In genomic region chr19:55178781-55179569, GRCh38 we compare ENCODE assay signal across 9 cellular contexts. TPM values are rescaled to one million over a fixed set of nuclear protein-coding genes. Genes with fewer than 3 reads are reported as not detected.
DNase-seq lines count a peak whose midpoint lies in the region; ATAC-seq, FAIRE-seq and TF ChIP-seq lines count a peak whose summit lies in the region.
"Had no signal": no experiment of that assay in that cellular context is flagged by ENCODE, and none has a peak within 500 bp of the region (broad histone marks: within the 10 kb centered on the region; RNA-seq: fewer than 3 reads in every experiment).

No MANE protein-coding gene starts in this region.

- peak; percentile 97 for DNase-seq in DMS53 (lab: John Stamatoyannopoulos, UW)
- DNase-seq in H54 (ENCODE audit: insufficient read length, low spot score), result peak; percentile 90
- DNase-seq in NB4 (ENCODE audit: low read depth), result peak; percentile 52
- DNase-seq in SKM-1 (lab: John Stamatoyannopoulos, UW; ENCODE audit: unreplicated experiment), result peak; percentile 1
- DNase-seq in heart left ventricle, result peak; percentile 50 to 77 (median 63)
- peak; percentile 34 to 52 for DNase-seq in uterus

- H3K9me3 Mint-ChIP-seq in activated naive CD8-positive, alpha-beta T cell (ENCODE audit: low read depth), result no peaks in the 10 kb centered on the region

- no peak for FAIRE-seq in H54 (lab: Jason Lieb, UNC)
- FAIRE-seq: colon had no signal

- peaks cover 35 to 99% (median 74%) of the 10 kb centered on the region in 9 donors for H3K27me3 ChIP-seq in heart left ventricle
- peaks cover 49% of the 10 kb centered on the region for H3K27me3 ChIP-seq in rectal smooth muscle tissue (ENCODE audit: control insufficient read depth, insufficient read depth, low read length)
- H3K27me3 ChIP-seq in uterus, result peaks cover 35 to 56% of the 10 kb centered on the region in 2 donors

- H3K9ac ChIP-seq in rectal smooth muscle tissue (ENCODE audit: low read length), result no peak overlapping the region

- H3K4me1 Mint-ChIP-seq in activated naive CD8-positive, alpha-beta T cell (ENCODE audit: low read depth), result peaks cover 26% of the 10 kb centered on the region

- peak; percentile 25 to 77 (median 69) for ATAC-seq in heart left ventricle

- H3K27ac ChIP-seq in heart left ventricle (no peak overlapping the region), rectal smooth muscle tissue (ENCODE audit: low read depth, low read length) (no peak overlapping the region), uterus (no peak overlapping the region)

- TF ChIP-seq CTCF in NB4 (IDR thresholded peaks at IDR 0.05; ENCODE audit: low read depth, low read length) (no peak), heart left ventricle (IDR thresholded peaks at IDR 0.05) (no peak), uterus (IDR thresholded peaks at IDR 0.05) (no peak)

- H3K9me3 ChIP-seq in heart left ventricle (no peaks in the 10 kb centered on the region), uterus (no peaks in the 10 kb centered on the region)

- WGBS in heart left ventricle, 4 donors, result 4 to 6% (median 5%) methylated on average over 34 to 58 of the region's 58 CpGs

- H3K4me1 ChIP-seq in heart left ventricle (peaks cover 0 to 23% (median 13%) of the 10 kb centered on the region in 12 donors), rectal smooth muscle tissue (ENCODE audit: control insufficient read depth, insufficient read depth, low read length) (no peaks in the 10 kb centered on the region), uterus (peaks cover 0 to 5% of the 10 kb centered on the region in 2 donors)

- H3K27ac Mint-ChIP-seq in activated naive CD8-positive, alpha-beta T cell, result no peak overlapping the region

- no peaks in the 10 kb centered on the region for H3K36me3 Mint-ChIP-seq in activated naive CD8-positive, alpha-beta T cell

- intact Hi-C loops in heart left ventricle (cut with DNase I), result no loop called here
- intact Hi-C loops in uterus (cut with DNase I; ENCODE audit: low total_unique reads), result no loop called here

- no peak for TF ChIP-seq POLR2A in H54 (IDR thresholded peaks at IDR 0.05; ENCODE audit: low read depth, low read length)
- TF ChIP-seq POLR2A in NB4 (IDR thresholded peaks at IDR 0.05; ENCODE audit: extremely low read depth, insufficient read length), result no peak
- no peak for TF ChIP-seq POLR2A in heart left ventricle (IDR thresholded peaks at IDR 0.05)
- TF ChIP-seq POLR2A in uterus (IDR thresholded peaks at IDR 0.05), result no peak

- no peaks in the 10 kb centered on the region for H3K36me3 ChIP-seq in heart left ventricle
- no peaks in the 10 kb centered on the region for H3K36me3 ChIP-seq in rectal smooth muscle tissue (ENCODE audit: control insufficient read depth, insufficient read depth, low read length)
- H3K36me3 ChIP-seq in uterus, result no peaks in the 10 kb centered on the region

- no peak overlapping the region for H3K4me3 ChIP-seq in NB4 (ENCODE audit: low read depth, low read length)
- H3K4me3 ChIP-seq in heart left ventricle, result peak overlapping the region in 10 of 12 donors; percentile 1 to 53 (median 38)
- peak overlapping the region; percentile 62 for H3K4me3 ChIP-seq in rectal smooth muscle tissue (ENCODE audit: low read length)
- H3K4me3 ChIP-seq in uterus, result no peak overlapping the region

- peaks cover 37% of the 10 kb centered on the region for H3K27me3 Mint-ChIP-seq in activated naive CD8-positive, alpha-beta T cell

- peak overlapping the region; percentile 79 for H3K4me3 Mint-ChIP-seq in activated naive CD8-positive, alpha-beta T cell

RNA-seq across cellular contexts. Expression of gene SYT5, which starts 1.1 kb away (rescaled TPM):
- under 1 TPM in 1 of 9 donors, not detected in 8; 0.15 TPM for total RNA-seq in heart left ventricle
- polyA plus RNA-seq in heart left ventricle, result not detected
- under 1 TPM in 1 of 4 donors, not detected in 3; 0.35 TPM for total RNA-seq in uterus

RNA-seq across cellular contexts. Expression of gene DNAAF3, which starts 12.6 kb away (rescaled TPM):
- total RNA-seq in heart left ventricle (1 to 10 TPM in 7 of 9 donors, under 1 TPM in 2; 0.56 to 5.7 (median 2.1) TPM), uterus (1 to 10 TPM in 3 of 4 donors, not detected in 1; 3.1 to 4.4 (median 3.9) TPM)
- 1 to 10 TPM; 1.8 to 4.4 TPM for polyA plus RNA-seq in heart left ventricle

RNA-seq across cellular contexts. Expression of gene TNNI3, which starts 21.4 kb away (rescaled TPM):
- over 10,000 TPM in 3 of 9 donors, 1,000 to 10,000 TPM in 6; 1,912 to 14,347 (median 9,662) TPM for total RNA-seq in heart left ventricle
- polyA plus RNA-seq in heart left ventricle, result over 10,000 TPM in 1 of 2 donors, 1,000 to 10,000 TPM in 1; 3,704 to 34,502 TPM
- 1 to 10 TPM in 1 of 4 donors, under 1 TPM in 1, not detected in 2; 0.55 to 3.3 TPM for total RNA-seq in uterus

RNA-seq across cellular contexts. Expression of gene TNNT1, which starts 30.0 kb away (rescaled TPM):
- total RNA-seq in heart left ventricle, result 100 to 1,000 TPM in 3 of 9 donors, 10 to 100 TPM in 6; 18.7 to 192 (median 58.6) TPM
- polyA plus RNA-seq in heart left ventricle, result 100 to 1,000 TPM in 1 of 2 donors, 10 to 100 TPM in 1; 23.8 to 264 TPM
- total RNA-seq in uterus, result 1 to 10 TPM in 2 of 4 donors, not detected in 2; 2.5 to 9.3 TPM

RNA-seq across cellular contexts. Expression of gene PTPRH, which starts 30.3 kb away (rescaled TPM):
- total RNA-seq in heart left ventricle (1 to 10 TPM in 8 of 9 donors, under 1 TPM in 1; 0.75 to 5.7 (median 2.3) TPM), uterus (1 to 10 TPM in 2 of 4 donors, under 1 TPM in 1, not detected in 1; 0.29 to 3.8 (median 3.2) TPM)
- polyA plus RNA-seq in heart left ventricle, result 10 to 100 TPM in 1 of 2 donors, 1 to 10 TPM in 1; 1.8 to 11.4 TPM

Comparison
In these comparisons a context has a peak if more than half of its experiments do, and no peak if none do; other contexts are left out.
1. DNase-seq: peak in every context shown above with its lines; median percentile 97 in DMS53; 90 in H54; 63 in heart left ventricle; 52 in NB4; 43 in uterus; 1 in SKM-1.
2. H3K4me3 ChIP-seq: peak in heart left ventricle (10 of 12) and rectal smooth muscle tissue (single experiment); none in NB4 (single experiment) and uterus (0 of 2).
3. RNA of gene TNNI3, which starts 21.4 kb away (total RNA-seq): 1,912 to 14,347 TPM in heart left ventricle; 0.55 to 3.3 TPM in uterus; every median in the first group is over 100 times any median in the second.